10 cellular contexts compared by ENCODE assay signal in genomic region chr1:15578921-15579682, GRCh38. TPM values are rescaled to one million over a fixed set of nuclear protein-coding genes. Genes with fewer than 3 reads are reported as not detected.
A peak's percentile ranks its signal among the peaks of the same experiment; 100 is the strongest.
DNase-seq lines count a peak whose midpoint lies in the region; TF ChIP-seq lines count a peak whose summit lies in the region.
"Had no signal": no experiment of that assay in that cellular context is flagged by ENCODE, and none has a peak within 500 bp of the region (broad histone marks: within the 10 kb centered on the region; RNA-seq: fewer than 3 reads in every experiment).

No MANE protein-coding gene starts in this region.

- CTCF ChIA-PET in activated naive CD4-positive, alpha-beta T cell treated with anti-CD3 and anti-CD28 coated beads, Interleukin-2, amount 10 ng/mL, durations not matched to agents 7 days and 5 days (lab: Charles Lee) = interaction anchor here (1.0 kb wide), 1 partner anchor 9 kb away, joined by 3 read pairs; no protein-coding TSS in a partner anchor
- CTCF ChIA-PET in Calu3 (lab: Charles Lee) (no interaction called here), A673 (lab: Charles Lee) (no interaction called here)

- H2BK15ac ChIP-seq in neuronal stem cell (ENCODE audit: low read length) = peak overlapping the region; percentile 35

- no peak overlapping the region for H3K14ac ChIP-seq in neuronal stem cell (ENCODE audit: low read length)

- H3K4me3 ChIP-seq in neuronal stem cell (ENCODE audit: low read length in 2 of 2) (no peak overlapping the region), stomach (no peak overlapping the region), A673 (ENCODE audit: low read depth, low read length, poor library complexity, severe bottlenecking) (no peak overlapping the region)

- no CpG with 5 or more reads among the region's 16 CpGs for WGBS in neuronal stem cell (ENCODE audit: extremely low coverage in 2 of 2, insufficient read length in 2 of 2, insufficient replicate concordance in 1 of 2), 2 donors
- 39 to 79% (median 77%) methylated on average over 5 to 16 of the region's 16 CpGs for WGBS in stomach, 5 donors

- DNase-seq in GM13976 (ENCODE audit: low spot score) (peak; percentile 62), MV-4-11 (lab: John Stamatoyannopoulos, UW) (peak; percentile 1), neuronal stem cell (ENCODE audit: low spot score) (no peak), Calu3 (no peak), NCI-H69 (lab: John Stamatoyannopoulos, UW) (no peak), stomach (no peak), A673 (ENCODE audit: low spot score) (no peak)
- DNase-seq in activated naive CD4-positive, alpha-beta T cell treated with anti-CD3 and anti-CD28 coated beads, Interleukin-2, amount 10 ng/mL, durations not matched to agents 7 days and 5 days = peak; percentile 65
- DNase-seq: HCEC 1CT, SW 1271 had no signal

- H3K4me1 ChIP-seq in neuronal stem cell (ENCODE audit: control insufficient read depth in 2 of 2, insufficient read depth in 1 of 2, low read depth in 1 of 2, low read length in 2 of 2) (peaks cover 3 to 13% of the 10 kb centered on the region in 2 donors), stomach (peaks cover 0 to 14% (median 8%) of the 10 kb centered on the region in 4 donors), A673 (ENCODE audit: insufficient read depth, low read length, poor library complexity, severe bottlenecking) (no peaks in the 10 kb centered on the region)

- H2BK5ac ChIP-seq in neuronal stem cell (ENCODE audit: low read length) = no peak overlapping the region

- H3K27ac ChIP-seq in neuronal stem cell (replicated peaks; ENCODE audit: low read length) (peak overlapping the region; percentile 17), stomach (no peak overlapping the region), A673 (ENCODE audit: low read depth, low read length, poor library complexity, severe bottlenecking) (no peak overlapping the region)

- POLR2A ChIA-PET in A673 (lab: Charles Lee; ENCODE audit: low non-redundant PET) = no interaction called here

- H4K8ac ChIP-seq in neuronal stem cell (ENCODE audit: low read depth, low read length) = no peak overlapping the region

- H2AFZ ChIP-seq in neuronal stem cell (ENCODE audit: low read length) = peak overlapping the region; percentile 25

- H3K36me3 ChIP-seq in neuronal stem cell (replicated peaks in 1 of 2; ENCODE audit: control insufficient read depth in 2 of 2, insufficient read depth in 2 of 2, low read length in 2 of 2) (peaks cover 2 to 10% of the 10 kb centered on the region in 2 donors), stomach (peaks cover 0 to 9% (median 8%) of the 10 kb centered on the region in 4 donors), A673 (ENCODE audit: insufficient read depth, low read length, poor library complexity, severe bottlenecking) (no peaks in the 10 kb centered on the region)

- H4K91ac ChIP-seq in neuronal stem cell (ENCODE audit: low read depth, low read length, poor library complexity) = no peak overlapping the region

- peak overlapping the region; percentile 100 for H3K27ac Mint-ChIP-seq in activated naive CD4-positive, alpha-beta T cell treated with anti-CD3 and anti-CD28 coated beads, Interleukin-2, amount 10 ng/mL, durations not matched to agents 7 days and 5 days
- H3K27ac Mint-ChIP-seq in Calu3 (ENCODE audit: unreplicated experiment) = no peak overlapping the region

- no peaks in the 10 kb centered on the region for H3K9me3 Mint-ChIP-seq in activated naive CD4-positive, alpha-beta T cell treated with anti-CD3 and anti-CD28 coated beads, Interleukin-2, amount 10 ng/mL, durations not matched to agents 7 days and 5 days
- H3K9me3 Mint-ChIP-seq in Calu3 (ENCODE audit: low read depth, unreplicated experiment) = no peaks in the 10 kb centered on the region

- H3K79me1 ChIP-seq in neuronal stem cell (ENCODE audit: low read depth, low read length) = no peaks in the 10 kb centered on the region

- H3K9me3 ChIP-seq in neuronal stem cell (replicated peaks in 1 of 2; ENCODE audit: control insufficient read depth in 2 of 2, insufficient read depth in 1 of 2, low read depth in 1 of 2, low read length in 2 of 2) (no peaks in the 10 kb centered on the region), stomach (no peaks in the 10 kb centered on the region), A673 (ENCODE audit: low read depth, low read length, poor library complexity, severe bottlenecking) (no peaks in the 10 kb centered on the region)

- peak overlapping the region; percentile 67 for H2AK5ac ChIP-seq in neuronal stem cell (ENCODE audit: low read depth, low read length)

- H3K18ac ChIP-seq in neuronal stem cell (ENCODE audit: low read length) = peak overlapping the region; percentile 86

- H3K27me3 ChIP-seq in neuronal stem cell (ENCODE audit: control insufficient read depth in 3 of 3, insufficient read depth in 3 of 3, low read depth in 1 of 3, low read length in 3 of 3) = no peaks in the 10 kb centered on the region
- H3K27me3 ChIP-seq in stomach = peaks cover 0 to 3% (median 0%) of the 10 kb centered on the region in 3 donors
- no peaks in the 10 kb centered on the region for H3K27me3 ChIP-seq in A673 (replicated peaks; ENCODE audit: insufficient read depth, low read depth, low read length, poor library complexity)

- peaks cover 49% of the 10 kb centered on the region for H3K36me3 Mint-ChIP-seq in activated naive CD4-positive, alpha-beta T cell treated with anti-CD3 and anti-CD28 coated beads, Interleukin-2, amount 10 ng/mL, durations not matched to agents 7 days and 5 days
- no peaks in the 10 kb centered on the region for H3K36me3 Mint-ChIP-seq in Calu3 (ENCODE audit: insufficient read depth, unreplicated experiment)

- no TSS peak for BruUV-seq in Calu3 (replicated peaks; lab: Mats Ljungman, UMichigan)
- BruUV-seq in A673 (replicated peaks; lab: Mats Ljungman, UMichigan) = no TSS peak

- H3K4ac ChIP-seq in neuronal stem cell (ENCODE audit: low read length) = no peak overlapping the region

- peak overlapping the region; percentile 5 for H2BK12ac ChIP-seq in neuronal stem cell (ENCODE audit: low read length)

- in situ Hi-C loops in GM13976 (cut with MboI; ENCODE audit: low sequenced_read_pairs, unreplicated experiment) = no loop called here

- no peak for TF ChIP-seq EP300 in stomach (IDR thresholded peaks at IDR 0.05)

- intact Hi-C loops in Calu3 (cut with micrococcal nuclease; ENCODE audit: unreplicated experiment) = no loop called here
- intact Hi-C loops in stomach (cut with DNase I; ENCODE audit: low total_unique reads) = no loop called here
- intact Hi-C loops in A673 (cut with micrococcal nuclease; ENCODE audit: unreplicated experiment) = no loop called here

- H3K9ac ChIP-seq in neuronal stem cell (ENCODE audit: low read depth, low read length, poor library complexity) = no peak overlapping the region

- no peak for TF ChIP-seq CTCF in GM13976 (IDR thresholded peaks at IDR 0.05; ENCODE audit: borderline replicate concordance, control extremely low read depth, extremely low read depth, insufficient read depth, missing control alignments)
- TF ChIP-seq CTCF in Calu3 (IDR thresholded peaks at IDR 0.05; ENCODE audit: unreplicated experiment) = no peak
- TF ChIP-seq CTCF in stomach (IDR thresholded peaks at IDR 0.05) = no peak
- no peak for TF ChIP-seq CTCF in A673 (conservative IDR thresholded peaks at IDR 0.05; ENCODE audit: low read depth, low read length)

- no peak overlapping the region for H2BK120ac ChIP-seq in neuronal stem cell (ENCODE audit: low read depth, low read length)

- H3K23ac ChIP-seq in neuronal stem cell (ENCODE audit: low read depth, low read length, poor library complexity) = no peak overlapping the region

- peak overlapping the region; percentile 60 for H3K4me3 Mint-ChIP-seq in activated naive CD4-positive, alpha-beta T cell treated with anti-CD3 and anti-CD28 coated beads, Interleukin-2, amount 10 ng/mL, durations not matched to agents 7 days and 5 days
- no peak overlapping the region for H3K4me3 Mint-ChIP-seq in Calu3 (ENCODE audit: low read depth, unreplicated experiment)

- no peak for TF ChIP-seq POLR2A in stomach (IDR thresholded peaks at IDR 0.05)

- no peaks in the 10 kb centered on the region for H3K27me3 Mint-ChIP-seq in activated naive CD4-positive, alpha-beta T cell treated with anti-CD3 and anti-CD28 coated beads, Interleukin-2, amount 10 ng/mL, durations not matched to agents 7 days and 5 days
- no peaks in the 10 kb centered on the region for H3K27me3 Mint-ChIP-seq in Calu3 (ENCODE audit: unreplicated experiment)

- H3K4me1 Mint-ChIP-seq in activated naive CD4-positive, alpha-beta T cell treated with anti-CD3 and anti-CD28 coated beads, Interleukin-2, amount 10 ng/mL, durations not matched to agents 7 days and 5 days = peaks cover 54% of the 10 kb centered on the region
- no peaks in the 10 kb centered on the region for H3K4me1 Mint-ChIP-seq in Calu3 (ENCODE audit: low read depth, unreplicated experiment)

- no peak overlapping the region for H3K4me2 ChIP-seq in neuronal stem cell (ENCODE audit: insufficient read depth, low read length, poor library complexity, severe bottlenecking)

RNA-seq across cellular contexts. Expression of gene AGMAT, which starts 5.7 kb away (rescaled TPM):
- 0.40 TPM for polyA plus RNA-seq in neuronal stem cell (2013, experiment 1 of 2)
- 0.33 TPM for polyA plus RNA-seq in neuronal stem cell (2013, experiment 2 of 2)
- total RNA-seq in Calu3 (2022) (2.5 and 5.2 TPM in 2 replicates), stomach (1 to 10 TPM in 2 of 5 donors, under 1 TPM in 1, not detected in 2; 0.14 to 9.8 (median 4.6) TPM), A673 (2021) (0.11 and 0.20 TPM in 2 replicates)
- polyA plus RNA-seq in stomach = under 1 TPM; 0.35 to 0.56 (median 0.46) TPM

RNA-seq across cellular contexts. Expression of gene DDI2, which starts 38.2 kb away (rescaled TPM):
- 9.5 TPM for polyA plus RNA-seq in neuronal stem cell (2013, experiment 1 of 2)
- 9.8 TPM for polyA plus RNA-seq in neuronal stem cell (2013, experiment 2 of 2)
- 27.0 and 30.1 TPM in 2 replicates for total RNA-seq in Calu3 (2022)
- total RNA-seq in stomach = 100 to 1,000 TPM in 1 of 5 donors, 10 to 100 TPM in 4; 12.7 to 261 (median 42.8) TPM
- polyA plus RNA-seq in stomach = 1 to 10 TPM; 3.1 to 5.0 (median 4.1) TPM
- total RNA-seq in A673 (2021) = 38.1 and 41.3 TPM in 2 replicates

RNA-seq across cellular contexts. Expression of gene DNAJC16, which starts 52.5 kb away (rescaled TPM):
- 10.1 TPM for polyA plus RNA-seq in neuronal stem cell (2013, experiment 1 of 2)
- 10.0 TPM for polyA plus RNA-seq in neuronal stem cell (2013, experiment 2 of 2)
- 18.2 and 20.6 TPM in 2 replicates for total RNA-seq in Calu3 (2022)
- total RNA-seq in stomach = 10 to 100 TPM in 4 of 5 donors, 1 to 10 TPM in 1; 2.9 to 26.4 (median 21.7) TPM
- 1 to 10 TPM; 1.8 to 3.8 (median 2.6) TPM for polyA plus RNA-seq in stomach
- 17.1 and 18.6 TPM in 2 replicates for total RNA-seq in A673 (2021)

RNA-seq across cellular contexts. Expression of gene CASP9, which starts 55.1 kb away (rescaled TPM):
- polyA plus RNA-seq in neuronal stem cell (2013, experiment 1 of 2) = 7.5 TPM
- 6.9 TPM for polyA plus RNA-seq in neuronal stem cell (2013, experiment 2 of 2)
- total RNA-seq in Calu3 (2022) = 8.4 and 8.8 TPM in 2 replicates
- total RNA-seq in stomach = 100 to 1,000 TPM in 1 of 5 donors, 10 to 100 TPM in 2, 1 to 10 TPM in 2; 8.3 to 125 (median 23.9) TPM
- polyA plus RNA-seq in stomach = 10 to 100 TPM in 2 of 3 donors, 1 to 10 TPM in 1; 9.5 to 16.6 (median 16.0) TPM
- 7.0 and 8.9 TPM in 2 replicates for total RNA-seq in A673 (2021)

Comparison
In these comparisons a context has a peak if more than half of its experiments do, and no peak if none do; other contexts are left out.
1. DNase-seq: peak in GM13976 (single experiment), MV-4-11 (single experiment) and activated naive CD4-positive, alpha-beta T cell treated with anti-CD3 and anti-CD28 coated beads, Interleukin-2, amount 10 ng/mL, durations not matched to agents 7 days and 5 days (single experiment); none in neuronal stem cell (single experiment), Calu3 (single experiment), NCI-H69 (single experiment), stomach (single experiment) and A673 (single experiment).